In the genomic region with DNA sequence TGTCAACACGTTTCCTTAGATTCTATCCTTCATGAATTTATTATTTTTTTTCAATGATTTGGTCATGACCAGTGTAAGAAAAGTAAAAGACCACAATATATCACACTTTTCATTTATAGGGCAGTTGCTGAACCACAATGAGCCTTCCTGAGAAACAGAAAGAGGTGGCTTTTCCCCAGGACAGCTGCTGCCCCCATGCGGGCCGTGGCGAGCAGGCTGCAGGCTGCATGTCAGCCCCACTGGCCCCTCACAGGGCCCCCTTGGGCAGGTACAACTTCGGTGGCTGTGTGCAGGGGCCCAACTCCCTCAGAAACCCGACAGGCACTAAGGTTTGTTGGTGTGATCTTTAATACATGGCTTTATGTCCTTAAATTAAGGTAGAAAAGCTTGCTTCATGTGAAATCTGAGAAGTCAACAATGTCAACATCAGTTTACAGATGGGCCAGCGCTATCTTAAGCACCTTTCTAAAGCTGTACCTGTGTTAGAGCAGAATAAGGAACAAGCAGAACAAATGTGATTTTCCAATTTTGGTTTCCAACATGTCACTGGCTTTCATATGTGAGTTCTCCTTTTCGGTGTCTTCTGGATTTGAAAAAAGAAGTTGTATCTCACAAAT, we compare ENCODE assay signal across 1 cellular context.
TF ChIP-seq lines count a peak whose summit lies in the region.

No MANE protein-coding gene starts in this region.

TF ChIP-seq in HepG2, 621 proteins besides CTCF, POLR2A, EP300 and RAD21:
- TF ChIP-seq STAG1 (CRISPR knock-in tag; IDR thresholded peaks at IDR 0.05), result 0 out of 2 replicates have a peak, but pooled peaks have one; percentile 15
- TF ChIP-seq, protein P1, sequence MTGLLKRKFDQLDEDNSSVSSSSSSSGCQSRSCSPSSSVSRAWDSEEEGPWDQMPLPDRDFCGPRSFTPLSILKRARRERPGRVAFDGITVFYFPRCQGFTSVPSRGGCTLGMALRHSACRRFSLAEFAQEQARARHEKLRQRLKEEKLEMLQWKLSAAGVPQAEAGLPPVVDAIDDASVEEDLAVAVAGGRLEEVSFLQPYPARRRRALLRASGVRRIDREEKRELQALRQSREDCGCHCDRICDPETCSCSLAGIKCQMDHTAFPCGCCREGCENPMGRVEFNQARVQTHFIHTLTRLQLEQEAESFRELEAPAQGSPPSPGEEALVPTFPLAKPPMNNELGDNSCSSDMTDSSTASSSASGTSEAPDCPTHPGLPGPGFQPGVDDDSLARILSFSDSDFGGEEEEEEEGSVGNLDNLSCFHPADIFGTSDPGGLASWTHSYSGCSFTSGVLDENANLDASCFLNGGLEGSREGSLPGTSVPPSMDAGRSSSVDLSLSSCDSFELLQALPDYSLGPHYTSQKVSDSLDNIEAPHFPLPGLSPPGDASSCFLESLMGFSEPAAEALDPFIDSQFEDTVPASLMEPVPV (CRISPR knock-in tag; IDR thresholded peaks at IDR 0.05), result no peak
TF ChIP-seq in HepG2: peak in this region for 1.
